In genomic region chr1:101484896-101485412, GRCh38 we compare ENCODE assay signal across 21 cellular contexts.
"Had no signal": no experiment of that assay in that cellular context is flagged by ENCODE, and none has a peak within 500 bp of the region (broad histone marks: within the 10 kb centered on the region; RNA-seq: fewer than 3 reads in every experiment).

No MANE protein-coding gene starts in this region.

- H3K4me3 ChIP-seq: esophagus muscularis mucosa, neural progenitor cell, testis had no signal

- DNase-seq: activated CD4-positive, alpha-beta T cell treated with anti-CD3 and anti-CD28 coated beads for 1 hour; activated CD4-positive, alpha-beta T cell treated with anti-CD3 and anti-CD28 coated beads, Interleukin-2, amount 50 U/mL, for 4 hours; activated effector memory CD4-positive, alpha-beta T cell treated with anti-CD3 and anti-CD28 coated beads, Interleukin-2, amount 50 U/mL, for 16 hours; activated T-cell treated with anti-CD3 and anti-CD28 coated beads, Interleukin-2, amount 50 U/mL, for 72 hours; effector CD4-positive, alpha-beta T cell; foreskin fibroblast; mammary epithelial cell; naive B cell; right cardiac atrium; stimulated activated CD4-positive, alpha-beta T cell treated with anti-CD3 and anti-CD28 coated beads, Interleukin-4, amount 100 ng/mL, for 24 hours; SW 1271; T-helper 2 cell; testis; upper lobe of left lung had no signal

- H3K36me3 ChIP-seq: esophagus muscularis mucosa, neural progenitor cell, upper lobe of left lung had no signal

- H3K9ac ChIP-seq: neural progenitor cell had no signal

- H3K9me3 Mint-ChIP-seq: activated naive CD4-positive, alpha-beta T cell treated with anti-CD3 and anti-CD28 coated beads, Interleukin-2, amount 50 U/mL, for 72 hours had no signal

- H3K27ac Mint-ChIP-seq: activated naive CD4-positive, alpha-beta T cell treated with anti-CD3 and anti-CD28 coated beads, Interleukin-2, amount 50 U/mL, for 72 hours; activated T-cell treated with anti-CD3 and anti-CD28 coated beads, Interleukin-2, amount 50 U/mL, for 72 hours; naive B cell; neural progenitor cell; progenitor cell of endocrine pancreas; stimulated activated effector memory CD8-positive, alpha-beta T cell treated with anti-CD3 and anti-CD28 coated beads, Interleukin-12 subunit alpha, Interleukin-12 subunit beta, amount 100 ng/mL, for 72 hours had no signal

- H3K27ac ChIP-seq: esophagus muscularis mucosa, neural progenitor cell, testis, upper lobe of left lung, VCaP had no signal

- H3K4me1 Mint-ChIP-seq: naive B cell; neural progenitor cell; stimulated activated effector memory CD8-positive, alpha-beta T cell treated with anti-CD3 and anti-CD28 coated beads, Interleukin-12 subunit alpha, Interleukin-12 subunit beta, amount 100 ng/mL, for 72 hours had no signal

- H3K27me3 Mint-ChIP-seq: progenitor cell of endocrine pancreas had no signal

- H3K9me3 ChIP-seq: testis had no signal

- H3K36me3 Mint-ChIP-seq: activated naive CD4-positive, alpha-beta T cell treated with anti-CD3 and anti-CD28 coated beads, Interleukin-2, amount 50 U/mL, for 72 hours; naive B cell; neural progenitor cell; stimulated activated effector memory CD8-positive, alpha-beta T cell treated with anti-CD3 and anti-CD28 coated beads, Interleukin-12 subunit alpha, Interleukin-12 subunit beta, amount 100 ng/mL, for 72 hours had no signal

- H3K4me1 ChIP-seq: esophagus muscularis mucosa, testis had no signal

- H3K27me3 ChIP-seq: esophagus muscularis mucosa, neural progenitor cell, testis, upper lobe of left lung had no signal

- ATAC-seq: activated naive CD4-positive, alpha-beta T cell treated with anti-CD3 and anti-CD28 coated beads, Interleukin-2, amount 50 U/mL, for 72 hours; activated T-cell treated with anti-CD3 and anti-CD28 coated beads, Interleukin-2, amount 50 U/mL, for 72 hours; left lobe of liver; stimulated activated effector memory CD8-positive, alpha-beta T cell treated with anti-CD3 and anti-CD28 coated beads, Interleukin-12 subunit alpha, Interleukin-12 subunit beta, amount 100 ng/mL, for 72 hours had no signal

- H3K4me3 Mint-ChIP-seq: activated T-cell treated with anti-CD3 and anti-CD28 coated beads, Interleukin-2, amount 50 U/mL, for 72 hours; naive B cell; neural progenitor cell; stimulated activated effector memory CD8-positive, alpha-beta T cell treated with anti-CD3 and anti-CD28 coated beads, Interleukin-12 subunit alpha, Interleukin-12 subunit beta, amount 100 ng/mL, for 72 hours had no signal
